8 cellular contexts compared by ENCODE assay signal in the genomic region with DNA sequence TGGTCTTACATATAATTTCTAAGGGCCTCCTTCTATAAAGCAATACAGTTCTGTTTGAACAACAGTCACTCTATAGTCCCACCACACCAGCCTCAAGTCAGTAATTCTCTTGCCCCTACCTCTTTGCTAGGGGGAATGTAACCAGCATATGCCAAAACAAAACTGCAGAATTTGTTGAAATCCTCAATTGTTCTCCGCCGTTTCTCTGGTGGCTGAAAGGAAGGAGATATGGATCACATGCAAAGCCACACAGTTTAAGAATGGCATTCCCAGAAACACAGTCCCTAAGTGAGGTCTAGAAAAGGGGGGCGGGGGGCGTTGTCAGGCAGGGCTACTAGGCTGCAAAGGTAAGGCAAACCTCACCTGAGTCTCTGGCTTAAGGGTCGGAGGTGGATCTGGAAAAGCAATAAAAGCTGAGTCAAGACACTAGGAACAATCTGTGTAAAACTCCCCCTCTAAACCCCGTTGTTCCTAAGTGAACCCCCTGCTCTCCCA. TPM values are rescaled to one million over a fixed set of nuclear protein-coding genes. Genes with fewer than 3 reads are reported as not detected.
DNase-seq lines count a peak whose midpoint lies in the region; ATAC-seq and TF ChIP-seq lines count a peak whose summit lies in the region.

No MANE protein-coding gene starts in this region.

- peaks cover 13% of the 10 kb centered on the region for H3K79me1 ChIP-seq in H9 (ENCODE audit: insufficient read depth, low read depth, low read length, poor library complexity, severe bottlenecking)

- peak overlapping the region; percentile 30 to 76 (median 68); a peak in 5 of 7 replicates for H3K27ac Mint-ChIP-seq in H9
- peak overlapping the region; percentile 92 for H3K27ac Mint-ChIP-seq in activated CD4-positive, alpha-beta memory T cell treated with anti-CD3 and anti-CD28 coated beads, Interleukin-2, amount 10 ng/mL, durations not matched to agents 7 days and 5 days

- no peak overlapping the region for H2BK12ac ChIP-seq in H9 (ENCODE audit: insufficient read length, low read depth, low read length)

- peaks cover 17% of the 10 kb centered on the region; the same call in 1 of the 2 replicates for H3K79me2 ChIP-seq in H9 (ENCODE audit: insufficient read depth, low read length)

- peaks cover 35 to 59% (median 46%) of the 10 kb centered on the region in 3 experiments for H3K36me3 Mint-ChIP-seq in H9 (ENCODE audit: insufficient read depth in 1 of 3, low read depth in 3 of 3)
- H3K36me3 Mint-ChIP-seq in activated CD4-positive, alpha-beta memory T cell treated with anti-CD3 and anti-CD28 coated beads, Interleukin-2, amount 10 ng/mL, durations not matched to agents 7 days and 5 days (ENCODE audit: low read depth), result peaks cover 62% of the 10 kb centered on the region

- no CpG with 5 or more reads among the region's 6 CpGs for WGBS in H9 (ENCODE audit: extremely low coverage, insufficient read length, low lambda C conversion rate)
- WGBS in right cardiac atrium, result 30% methylated on average over 6 of the region's 6 CpGs

- TF ChIP-seq CTCF in H9 (conservative IDR thresholded peaks at IDR 0.05), result no peak

- H2BK15ac ChIP-seq in H9 (ENCODE audit: low read depth, low read length), result no peak overlapping the region

- H3K4me1 Mint-ChIP-seq in H9, result peaks cover 44 to 58% of the 10 kb centered on the region in 2 experiments
- peaks cover 71% of the 10 kb centered on the region for H3K4me1 Mint-ChIP-seq in activated CD4-positive, alpha-beta memory T cell treated with anti-CD3 and anti-CD28 coated beads, Interleukin-2, amount 10 ng/mL, durations not matched to agents 7 days and 5 days

- POLR2A ChIA-PET in activated CD4-positive, alpha-beta memory T cell treated with anti-CD3 and anti-CD28 coated beads, Interleukin-2, amount 10 ng/mL, durations not matched to agents 7 days and 5 days (lab: Charles Lee), result interaction anchor here (0.9 to 9.1 kb wide), 7 partner anchors 13 to 99 kb away, joined by 3 to 100 read pairs (median 6); a partner anchor contains a TSS

- no peak for DNase-seq in H9
- no peak for DNase-seq in activated CD4-positive, alpha-beta memory T cell treated with anti-CD3 and anti-CD28 coated beads, Interleukin-2, amount 10 ng/mL, durations not matched to agents 7 days and 5 days
- DNase-seq in right cardiac atrium, result no peak
- no peak for DNase-seq in stimulated activated CD4-positive, alpha-beta T cell treated with anti-CD3 and anti-CD28 coated beads, Interleukin-2, amount 100 ng/mL, for 48 hours
- no peak for DNase-seq in ecto neural progenitor cell (ENCODE audit: low spot score)
- DNase-seq in activated CD4-positive, alpha-beta T cell treated with anti-CD3 and anti-CD28 coated beads for 1 hour, result no peak

- H3K27ac ChIP-seq in H9 (ENCODE audit: insufficient read length, low read depth, low read length), result no peak overlapping the region
- peak overlapping the region; percentile 50 for H3K27ac ChIP-seq in right cardiac atrium (ENCODE audit: low read length)
- H3K27ac ChIP-seq in skeletal muscle tissue (ENCODE audit: low read depth, low read length), result peak overlapping the region; percentile 97

- no peaks in the 10 kb centered on the region for H3K27me3 ChIP-seq in H9 (ENCODE audit: insufficient read depth, low read length)
- H3K27me3 ChIP-seq in right cardiac atrium (ENCODE audit: control insufficient read depth, insufficient read depth), result no peaks in the 10 kb centered on the region
- H3K27me3 ChIP-seq in skeletal muscle tissue (ENCODE audit: control insufficient read depth in 3 of 3, insufficient read depth in 3 of 3, low read length in 3 of 3), result no peaks in the 10 kb centered on the region

- H3K4me1 ChIP-seq in H9 (ENCODE audit: insufficient read depth, low read length) (no peaks in the 10 kb centered on the region), right cardiac atrium (ENCODE audit: control insufficient read depth, insufficient read depth, low read length) (peaks cover 11% of the 10 kb centered on the region), skeletal muscle tissue (ENCODE audit: control insufficient read depth in 3 of 3, insufficient read depth in 3 of 3, low read length in 3 of 3) (peaks cover 40 to 53% (median 44%) of the 10 kb centered on the region in 3 donors)

- no peak overlapping the region for H2BK20ac ChIP-seq in H9 (ENCODE audit: low read depth, low read length, poor library complexity, severe bottlenecking)

- H3K27me3 Mint-ChIP-seq in H9 (ENCODE audit: low read depth), result no peaks in the 10 kb centered on the region; the same call in 1 of the 2 replicates
- no peaks in the 10 kb centered on the region for H3K27me3 Mint-ChIP-seq in activated CD4-positive, alpha-beta memory T cell treated with anti-CD3 and anti-CD28 coated beads, Interleukin-2, amount 10 ng/mL, durations not matched to agents 7 days and 5 days

- no peak overlapping the region for H4K8ac ChIP-seq in H9 (replicated peaks; ENCODE audit: insufficient read length, low read depth, low read length)

- no peak overlapping the region for H3T11ph ChIP-seq in H9 (ENCODE audit: low read length)

- no peak overlapping the region for H2BK120ac ChIP-seq in H9 (ENCODE audit: low read depth, low read length, poor library complexity, severe bottlenecking)

- peak overlapping the region; percentile 82 for H3K4me2 ChIP-seq in H9 (ENCODE audit: insufficient read depth, insufficient read length, low read length)

- peak overlapping the region; percentile 95 to 97 for H3K4me3 Mint-ChIP-seq in H9
- peak overlapping the region; percentile 87 for H3K4me3 Mint-ChIP-seq in activated CD4-positive, alpha-beta memory T cell treated with anti-CD3 and anti-CD28 coated beads, Interleukin-2, amount 10 ng/mL, durations not matched to agents 7 days and 5 days

- H2AFZ ChIP-seq in H9 (ENCODE audit: low read length), result no peak overlapping the region

- H3K18ac ChIP-seq in H9 (ENCODE audit: insufficient read length, low read depth, low read length), result no peak overlapping the region

- no peak overlapping the region for H4K91ac ChIP-seq in H9 (ENCODE audit: insufficient read length, low read depth, low read length)

- no peak overlapping the region for H3K14ac ChIP-seq in H9 (ENCODE audit: insufficient read depth, low read length)

- H2BK5ac ChIP-seq in H9 (ENCODE audit: insufficient read length, low read length), result no peak overlapping the region

- no peak overlapping the region for H3K4ac ChIP-seq in H9 (ENCODE audit: low read depth, low read length)

- no peak overlapping the region for H4K5ac ChIP-seq in H9 (ENCODE audit: insufficient read length, low read depth, low read length)

- peaks cover 0 to 2% of the 10 kb centered on the region in 2 experiments; a peak in 1 of 5 replicates for H3K9me3 Mint-ChIP-seq in H9
- no peaks in the 10 kb centered on the region for H3K9me3 Mint-ChIP-seq in activated CD4-positive, alpha-beta memory T cell treated with anti-CD3 and anti-CD28 coated beads, Interleukin-2, amount 10 ng/mL, durations not matched to agents 7 days and 5 days

- peak overlapping the region; percentile 97 for H3K4me3 ChIP-seq in right cardiac atrium (ENCODE audit: low read length)
- peak overlapping the region in 2 of 3 donors; percentile 1 to 86 for H3K4me3 ChIP-seq in skeletal muscle tissue (ENCODE audit: low read length in 3 of 3)

- no peaks in the 10 kb centered on the region for H3K9me3 ChIP-seq in H9 (ENCODE audit: control insufficient read depth, low read depth, low read length)
- H3K9me3 ChIP-seq in right cardiac atrium (ENCODE audit: control insufficient read depth, low read length), result no peaks in the 10 kb centered on the region
- no peaks in the 10 kb centered on the region for H3K9me3 ChIP-seq in skeletal muscle tissue (ENCODE audit: control insufficient read depth in 3 of 3, low read length in 3 of 3)

- CTCF ChIA-PET in activated CD4-positive, alpha-beta memory T cell treated with anti-CD3 and anti-CD28 coated beads, Interleukin-2, amount 10 ng/mL, durations not matched to agents 7 days and 5 days (lab: Charles Lee), result interaction anchor here (1.3 to 6.6 kb wide), 2 partner anchors 16 to 23 kb away, joined by 3 to 44 read pairs; a partner anchor contains a TSS

- H3K9ac ChIP-seq in H9 (ENCODE audit: extremely low read depth, insufficient read length, low read length) (peak overlapping the region; percentile 28), skeletal muscle tissue (ENCODE audit: low read depth in 1 of 3, low read length in 3 of 3) (peak overlapping the region; percentile 40 to 73 (median 63))

- no peak overlapping the region for H3K23ac ChIP-seq in H9 (ENCODE audit: insufficient read length, low read depth, low read length)

- H3K23me2 ChIP-seq in H9 (ENCODE audit: insufficient read length, low read depth, low read length, poor library complexity, severe bottlenecking), result peaks cover 11% of the 10 kb centered on the region

- intact Hi-C loops in right cardiac atrium (cut with DNase I), result no loop called here

- H3K36me3 ChIP-seq in skeletal muscle tissue (ENCODE audit: control insufficient read depth in 3 of 3, insufficient read depth in 3 of 3, low read length in 3 of 3), result peaks cover 12 to 29% (median 21%) of the 10 kb centered on the region in 3 donors

- ATAC-seq in right cardiac atrium (no peak), GM19463 (IDR thresholded peaks at IDR 0.05; ENCODE audit: unreplicated experiment) (no peak)

- H2AK5ac ChIP-seq in H9 (ENCODE audit: insufficient read length, low read length), result no peak overlapping the region

- H3K56ac ChIP-seq in H9 (ENCODE audit: insufficient read length, low read depth, low read length), result no peak overlapping the region

- H4K20me1 ChIP-seq in H9 (ENCODE audit: control insufficient read depth, insufficient read depth, insufficient read length), result no peaks in the 10 kb centered on the region

RNA-seq across cellular contexts. Expression of a gene that starts 1.9 kb away (rescaled TPM):
- total RNA-seq in H9 (2021) (105 and 110 TPM in 2 replicates), right cardiac atrium (10 to 100 TPM; 22.2 to 30.4 (median 24.5) TPM), skeletal muscle tissue (30.3 TPM)
- 10 to 100 TPM; 45.9 to 53.1 TPM for total RNA-seq in activated CD4-positive, alpha-beta memory T cell treated with anti-CD3 and anti-CD28 coated beads, Interleukin-2, amount 10 ng/mL, durations not matched to agents 7 days and 5 days
- 18.8 TPM for polyA plus RNA-seq in right cardiac atrium

RNA-seq across cellular contexts. Expression of a gene that starts 3.0 kb away (rescaled TPM):
- 82.9 and 84.1 TPM in 2 replicates for total RNA-seq in H9 (2021)
- 10 to 100 TPM; 47.2 to 49.1 TPM for total RNA-seq in activated CD4-positive, alpha-beta memory T cell treated with anti-CD3 and anti-CD28 coated beads, Interleukin-2, amount 10 ng/mL, durations not matched to agents 7 days and 5 days
- 10 to 100 TPM; 20.0 to 26.1 (median 23.4) TPM for total RNA-seq in right cardiac atrium
- 14.6 TPM for polyA plus RNA-seq in right cardiac atrium
- total RNA-seq in skeletal muscle tissue, result 63.2 TPM

RNA-seq across cellular contexts. Expression of a gene that starts 4.9 kb away (rescaled TPM):
- total RNA-seq in H9 (2021), result 261 and 266 TPM in 2 replicates
- total RNA-seq in activated CD4-positive, alpha-beta memory T cell treated with anti-CD3 and anti-CD28 coated beads, Interleukin-2, amount 10 ng/mL, durations not matched to agents 7 days and 5 days, result 100 to 1,000 TPM; 303 to 313 TPM
- 100 to 1,000 TPM; 492 to 540 (median 522) TPM for total RNA-seq in right cardiac atrium
- 741 TPM for polyA plus RNA-seq in right cardiac atrium
- 259 TPM for total RNA-seq in skeletal muscle tissue

RNA-seq across cellular contexts. Expression of a gene that starts 14.2 kb away (rescaled TPM):
- total RNA-seq in H9 (2021) (134 and 141 TPM in 2 replicates), right cardiac atrium (100 to 1,000 TPM; 118 to 124 (median 122) TPM), skeletal muscle tissue (39.7 TPM)
- 100 to 1,000 TPM; 170 to 175 TPM for total RNA-seq in activated CD4-positive, alpha-beta memory T cell treated with anti-CD3 and anti-CD28 coated beads, Interleukin-2, amount 10 ng/mL, durations not matched to agents 7 days and 5 days
- 80.1 TPM for polyA plus RNA-seq in right cardiac atrium

RNA-seq across cellular contexts. Expression of a gene that starts 14.7 kb away (rescaled TPM):
- total RNA-seq in H9 (2021) (46.5 and 49.6 TPM in 2 replicates), right cardiac atrium (100 to 1,000 TPM in 1 of 4 donors, 10 to 100 TPM in 3; 37.9 to 100 (median 82.9) TPM), skeletal muscle tissue (28.2 TPM)
- 10 to 100 TPM; 40.4 to 42.1 TPM for total RNA-seq in activated CD4-positive, alpha-beta memory T cell treated with anti-CD3 and anti-CD28 coated beads, Interleukin-2, amount 10 ng/mL, durations not matched to agents 7 days and 5 days
- 41.7 TPM for polyA plus RNA-seq in right cardiac atrium
